8 cellular contexts compared by ENCODE assay signal in genomic region chr5:83987513-83988292, GRCh38.
"Had no signal": no experiment of that assay in that cellular context is flagged by ENCODE, and none has a peak within 500 bp of the region (broad histone marks: within the 10 kb centered on the region; RNA-seq: fewer than 3 reads in every experiment).

No MANE protein-coding gene starts in this region.

- H3K27me3 ChIP-seq: thyroid gland had no signal

- FAIRE-seq: kidney, urothelium cell line had no signal

- H3K36me3 ChIP-seq: left ventricle myocardium inferior, thyroid gland had no signal

- H3K4me3 ChIP-seq: left ventricle myocardium inferior, thyroid gland had no signal

- H3K9me3 ChIP-seq: left ventricle myocardium inferior, thyroid gland had no signal

- H3K27ac ChIP-seq: left ventricle myocardium inferior, thyroid gland had no signal

- DNase-seq: foreskin fibroblast; head of caudate nucleus; kidney; left ventricle myocardium inferior; retina; stimulated activated CD4-positive, alpha-beta T cell treated with anti-CD3 and anti-CD28 coated beads, Interleukin-4, amount 100 ng/mL, for 4 hours; thyroid gland had no signal

- H3K4me1 ChIP-seq: left ventricle myocardium inferior, thyroid gland had no signal
